ENCODE assay signal across 1 cellular context in genomic region chr1:198604973-198605372, GRCh38.
TF ChIP-seq lines count a peak whose summit lies in the region.

No MANE protein-coding gene starts in this region.

TF ChIP-seq in K562, 482 proteins besides CTCF, POLR2A, EP300 and RAD21 (continued from another document and continues in another):
- TF ChIP-seq PRDM10 (IDR thresholded peaks at IDR 0.05; ENCODE audit: partially characterized antibody) (no peak), MAFK (IDR thresholded peaks at IDR 0.05; ENCODE audit: low read length) (no peak), ZNF316 (IDR thresholded peaks at IDR 0.05) (0 out of 2 replicates have a peak, but pooled peaks have one; percentile 23), SRSF9 (IDR thresholded peaks at IDR 0.05; ENCODE audit: borderline replicate concordance, low read depth, low read length) (no peak), ZNF512 (tag; IDR thresholded peaks at IDR 0.05) (no peak), TAF15 (IDR thresholded peaks at IDR 0.05; ENCODE audit: low read depth, low read length) (no peak), MYBL2 (IDR thresholded peaks at IDR 0.05; ENCODE audit: low read depth) (no peak), MYBL2 (CRISPR knock-in tag; IDR thresholded peaks at IDR 0.05; ENCODE audit: borderline replicate concordance) (no peak), KLF16 (IDR thresholded peaks at IDR 0.05) (peak; percentile 57; the same call in 1 of the 2 replicates), ZEB2 (IDR thresholded peaks at IDR 0.05) (no peak), ZNF253 (CRISPR knock-in tag; conservative IDR thresholded peaks at IDR 0.05) (no peak), XRCC5 (IDR thresholded peaks at IDR 0.05; ENCODE audit: low read depth, low read length) (no peak), HOXB6 (CRISPR knock-in tag; IDR thresholded peaks at IDR 0.05; ENCODE audit: borderline replicate concordance) (no peak), RERE (CRISPR knock-in tag; IDR thresholded peaks at IDR 0.05; ENCODE audit: borderline replicate concordance) (no peak), RBM17 (IDR thresholded peaks at IDR 0.05; ENCODE audit: borderline replicate concordance, low read depth, low read length) (no peak), BHLHE40 (IDR thresholded peaks at IDR 0.05; ENCODE audit: low read length) (no peak), FOXM1 (IDR thresholded peaks at IDR 0.05; ENCODE audit: low read depth) (peak; percentile 54), FOXM1 (CRISPR knock-in tag; IDR thresholded peaks at IDR 0.05; ENCODE audit: low read depth) (no peak), CREBBP (IDR thresholded peaks at IDR 0.05; ENCODE audit: low read depth, low read length) (no peak), ZBTB49 (CRISPR knock-in tag; IDR thresholded peaks at IDR 0.05; ENCODE audit: borderline replicate concordance) (no peak), ZNF707 (CRISPR knock-in tag; conservative IDR thresholded peaks at IDR 0.05) (no peak), RUNX1 (IDR thresholded peaks at IDR 0.05; ENCODE audit: low read depth) (no peak), HNRNPL (IDR thresholded peaks at IDR 0.05; ENCODE audit: low read depth, low read length) (no peak), ZNF77 (CRISPR knock-in tag; IDR thresholded peaks at IDR 0.05) (no peak), ZNF507 (tag; conservative IDR thresholded peaks at IDR 0.05) (no peak), ARID3A (IDR thresholded peaks at IDR 0.05; ENCODE audit: borderline replicate concordance, low read depth, low read length) (no peak), NR0B1 (IDR thresholded peaks at IDR 0.05; ENCODE audit: partially characterized antibody) (no peak), SUPT5H (IDR thresholded peaks at IDR 0.05) (no peak), ZNF3 (CRISPR knock-in tag; IDR thresholded peaks at IDR 0.05) (no peak), NONO (IDR thresholded peaks at IDR 0.05; ENCODE audit: low read depth in 2 of 2, low read length in 1 of 2) (no peak), C11orf30 (IDR thresholded peaks at IDR 0.05; ENCODE audit: low read depth) (peak; percentile 66; the same call in 1 of the 2 replicates), FOXJ3 (CRISPR knock-in tag; IDR thresholded peaks at IDR 0.05) (no peak), ZSCAN32 (CRISPR knock-in tag; IDR thresholded peaks at IDR 0.05) (no peak), ATF3 (IDR thresholded peaks at IDR 0.05) (no peak), ATF3 (CRISPR knock-in tag; conservative IDR thresholded peaks at IDR 0.05) (no peak), ZNF583 (CRISPR knock-in tag; IDR thresholded peaks at IDR 0.05) (no peak), GTF3C2 (IDR thresholded peaks at IDR 0.05; ENCODE audit: borderline replicate concordance, extremely low read depth, insufficient read length) (no peak), ZFX (CRISPR knock-in tag; IDR thresholded peaks at IDR 0.05) (no peak)
- TF ChIP-seq, protein P1, sequence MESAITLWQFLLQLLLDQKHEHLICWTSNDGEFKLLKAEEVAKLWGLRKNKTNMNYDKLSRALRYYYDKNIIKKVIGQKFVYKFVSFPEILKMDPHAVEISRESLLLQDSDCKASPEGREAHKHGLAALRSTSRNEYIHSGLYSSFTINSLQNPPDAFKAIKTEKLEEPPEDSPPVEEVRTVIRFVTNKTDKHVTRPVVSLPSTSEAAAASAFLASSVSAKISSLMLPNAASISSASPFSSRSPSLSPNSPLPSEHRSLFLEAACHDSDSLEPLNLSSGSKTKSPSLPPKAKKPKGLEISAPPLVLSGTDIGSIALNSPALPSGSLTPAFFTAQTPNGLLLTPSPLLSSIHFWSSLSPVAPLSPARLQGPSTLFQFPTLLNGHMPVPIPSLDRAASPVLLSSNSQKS (CRISPR knock-in tag; IDR thresholded peaks at IDR 0.05), result no peak
- TF ChIP-seq, protein P2, sequence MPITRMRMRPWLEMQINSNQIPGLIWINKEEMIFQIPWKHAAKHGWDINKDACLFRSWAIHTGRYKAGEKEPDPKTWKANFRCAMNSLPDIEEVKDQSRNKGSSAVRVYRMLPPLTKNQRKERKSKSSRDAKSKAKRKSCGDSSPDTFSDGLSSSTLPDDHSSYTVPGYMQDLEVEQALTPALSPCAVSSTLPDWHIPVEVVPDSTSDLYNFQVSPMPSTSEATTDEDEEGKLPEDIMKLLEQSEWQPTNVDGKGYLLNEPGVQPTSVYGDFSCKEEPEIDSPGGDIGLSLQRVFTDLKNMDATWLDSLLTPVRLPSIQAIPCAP (CRISPR knock-in tag; IDR thresholded peaks at IDR 0.05; ENCODE audit: borderline replicate concordance), result no peak
